In genomic region chr12:58521796-58522195, GRCh38 we compare ENCODE assay signal across 24 cellular contexts.
"Had no signal": no experiment of that assay in that cellular context is flagged by ENCODE, and none has a peak within 500 bp of the region (broad histone marks: within the 10 kb centered on the region; RNA-seq: fewer than 3 reads in every experiment).

No MANE protein-coding gene starts in this region.

- H3K36me3 Mint-ChIP-seq: stimulated activated memory B cell treated with anti-CD40 and anti-IgM and Interleukin-4, amounts not matched to agents 10 μg/mL and 1 μg/mL and 100 μg/mL, for 72 hours had no signal

- H3K4me2 ChIP-seq: hepatocyte had no signal

- H3K4me1 ChIP-seq: esophagus muscularis mucosa, psoas muscle, right lobe of liver, spleen, transverse colon had no signal

- DNase-seq: effector memory CD4-positive, alpha-beta T cell; foreskin melanocyte; head of caudate nucleus; left colon; left ventricle myocardium superior; mesendoderm; naive B cell; psoas muscle; retina; right lobe of liver; spleen; stimulated activated CD4-positive, alpha-beta T cell treated with anti-CD3 and anti-CD28 coated beads, Interleukin-15, amount 100 ng/mL, for 24 hours; stimulated activated CD4-positive, alpha-beta T cell treated with anti-CD3 and anti-CD28 coated beads, Interleukin-1b, Interleukin-23, amount 100 ng/mL, for 48 hours; stimulated activated CD4-positive, alpha-beta T cell treated with anti-CD3 and anti-CD28 coated beads, Interleukin-4, amount 100 ng/mL, for 24 hours; stimulated activated naive CD8-positive, alpha-beta T cell treated with anti-CD3 and anti-CD28 coated beads, Interleukin-15, amount 100 ng/mL, for 72 hours; transverse colon had no signal

- H3K27ac Mint-ChIP-seq: naive B cell; nephron; stimulated activated memory B cell treated with anti-CD40 and anti-IgM and Interleukin-4, amounts not matched to agents 10 μg/mL and 1 μg/mL and 100 μg/mL, for 72 hours; stimulated activated naive CD8-positive, alpha-beta T cell treated with anti-CD3 and anti-CD28 coated beads, Interleukin-15, amount 100 ng/mL, for 72 hours had no signal

- H2AFZ ChIP-seq: hepatocyte had no signal

- H3K4me3 Mint-ChIP-seq: naive B cell; nephron; stimulated activated memory B cell treated with anti-CD40 and anti-IgM and Interleukin-4, amounts not matched to agents 10 μg/mL and 1 μg/mL and 100 μg/mL, for 72 hours; stimulated activated naive CD8-positive, alpha-beta T cell treated with anti-CD3 and anti-CD28 coated beads, Interleukin-15, amount 100 ng/mL, for 72 hours had no signal

- H3K4me3 ChIP-seq: coronary artery, esophagus muscularis mucosa, hepatocyte, lung, psoas muscle, right lobe of liver, spleen, thoracic aorta, transverse colon had no signal

- H3K9me3 ChIP-seq: right lobe of liver had no signal

- H3K27ac ChIP-seq: coronary artery, epithelial cell of prostate, esophagus muscularis mucosa, hepatocyte, psoas muscle, right lobe of liver, spleen, thoracic aorta, transverse colon had no signal

- H3K27me3 ChIP-seq: esophagus muscularis mucosa, hepatocyte, right lobe of liver, spleen, transverse colon had no signal

- H3K36me3 ChIP-seq: esophagus muscularis mucosa, right lobe of liver, spleen, thoracic aorta, transverse colon had no signal

- H3K4me1 Mint-ChIP-seq: naive B cell; nephron; stimulated activated memory B cell treated with anti-CD40 and anti-IgM and Interleukin-4, amounts not matched to agents 10 μg/mL and 1 μg/mL and 100 μg/mL, for 72 hours; stimulated activated naive CD8-positive, alpha-beta T cell treated with anti-CD3 and anti-CD28 coated beads, Interleukin-15, amount 100 ng/mL, for 72 hours had no signal

- ATAC-seq: left colon; left ventricle myocardium superior; psoas muscle; right lobe of liver; stimulated activated memory B cell treated with anti-CD40 and anti-IgM and Interleukin-4, amounts not matched to agents 10 μg/mL and 1 μg/mL and 100 μg/mL, for 72 hours; stimulated activated naive CD8-positive, alpha-beta T cell treated with anti-CD3 and anti-CD28 coated beads, Interleukin-15, amount 100 ng/mL, for 72 hours had no signal

- H3K27me3 Mint-ChIP-seq: stimulated activated memory B cell treated with anti-CD40 and anti-IgM and Interleukin-4, amounts not matched to agents 10 μg/mL and 1 μg/mL and 100 μg/mL, for 72 hours had no signal

- H3K79me2 ChIP-seq: hepatocyte had no signal
